Comparison of ENCODE assay signal across 28 cellular contexts in genomic region chr11:9562716-9563115, GRCh38. TPM values are rescaled to one million over a fixed set of nuclear protein-coding genes. Genes with fewer than 3 reads are reported as not detected.
DNase-seq lines count a peak whose midpoint lies in the region; ATAC-seq, FAIRE-seq and TF ChIP-seq lines count a peak whose summit lies in the region.
"Had no signal": no experiment of that assay in that cellular context is flagged by ENCODE, and none has a peak within 500 bp of the region (broad histone marks: within the 10 kb centered on the region; RNA-seq: fewer than 3 reads in every experiment).

No MANE protein-coding gene starts in this region.

- H3K4me3 Mint-ChIP-seq in mesothelial cell of epicardium, result no peak overlapping the region
- H3K4me3 Mint-ChIP-seq: activated B cell treated with CpG ODN at 0.5 μM for 24 hours, CD14-positive monocyte, neural crest cell, T-cell had no signal

- H3K27me3 ChIP-seq in GM06990 (replicated peaks; ENCODE audit: control insufficient read depth, insufficient read depth, low read length) (no peaks in the 10 kb centered on the region), PC-3 (ENCODE audit: low read length) (no peaks in the 10 kb centered on the region)
- H3K27me3 ChIP-seq: SJSA1 had no signal

- peaks cover 18% of the 10 kb centered on the region for H3K4me1 Mint-ChIP-seq in mesothelial cell of epicardium

- no peak overlapping the region for H3K4me2 ChIP-seq in PC-3 (ENCODE audit: low read length)

- no peak overlapping the region for H3K27ac Mint-ChIP-seq in mesothelial cell of epicardium
- H3K27ac Mint-ChIP-seq: activated B cell treated with CpG ODN at 0.5 μM for 24 hours, T-cell had no signal

- ATAC-seq in PC-3 (no peak), GM19328 (IDR thresholded peaks at IDR 0.05; ENCODE audit: unreplicated experiment) (no peak), HG03025 (IDR thresholded peaks at IDR 0.05; ENCODE audit: low FRiP score, unreplicated experiment) (no peak)
- ATAC-seq: right cardiac atrium, T-cell had no signal

- no peak overlapping the region for H2AFZ ChIP-seq in PC-3 (ENCODE audit: low read length)

- TF ChIP-seq CTCF in GM06990 (IDR thresholded peaks at IDR 0.05; ENCODE audit: insufficient read depth, low read length, poor library complexity, severe bottlenecking) (no peak), PC-3 (conservative IDR thresholded peaks at IDR 0.05; ENCODE audit: low read depth, low read length) (no peak), mesothelial cell of epicardium (IDR thresholded peaks at IDR 0.05; ENCODE audit: unreplicated experiment) (no peak)

- POLR2A ChIA-PET in PC-3 (lab: Charles Lee; ENCODE audit: unreplicated experiment), result no interaction called here

- no peaks in the 10 kb centered on the region for H3K9me2 ChIP-seq in PC-3 (replicated peaks; ENCODE audit: low read length)

- 0 out of 2 replicates have a peak overlapping the region, but pooled peaks have one; percentile 10 for H3K27ac ChIP-seq in PC-3 (ENCODE audit: low read length)
- H3K27ac ChIP-seq: SJSA1 had no signal

- no peaks in the 10 kb centered on the region for H3F3A ChIP-seq in PC-3 (ENCODE audit: low read length, unreplicated experiment)

- peaks cover 19% of the 10 kb centered on the region for H3K36me3 Mint-ChIP-seq in mesothelial cell of epicardium

- TF ChIP-seq POLR2A in GM12891 (IDR thresholded peaks at IDR 0.05; ENCODE audit: low read depth, low read length), result no peak

- H3K4me3 ChIP-seq in GM06990 (replicated peaks; ENCODE audit: low read depth, low read length) (no peak overlapping the region), PC-3 (ENCODE audit: low read length) (no peak overlapping the region)
- H3K4me3 ChIP-seq: lung, SJSA1 had no signal

- intact Hi-C loops in PC-3 (cut with micrococcal nuclease), result no loop called here

- H3K79me2 ChIP-seq in PC-3 (ENCODE audit: low read length), result no peaks in the 10 kb centered on the region

- peaks cover 40% of the 10 kb centered on the region for H3K4me1 ChIP-seq in PC-3 (ENCODE audit: insufficient read depth, low read length)

- no peaks in the 10 kb centered on the region for H3K36me3 ChIP-seq in GM06990 (ENCODE audit: control insufficient read depth, insufficient read depth, low read length)
- no peaks in the 10 kb centered on the region for H3K36me3 ChIP-seq in PC-3 (ENCODE audit: low read depth, low read length)
- H3K36me3 ChIP-seq: SJSA1 had no signal

- H3K9me3 ChIP-seq in PC-3 (ENCODE audit: low read length), result 0 out of 2 replicates have a peak, but pooled peaks cover 5% of the 10 kb centered on the region
- H3K9me3 ChIP-seq: SJSA1 had no signal

- no TSS peak for BruUV-seq in PC-3 (replicated peaks; lab: Mats Ljungman, UMichigan)

- peak; percentile 54 for DNase-seq in GM06990 (ENCODE audit: extremely low read depth, insufficient read length)
- DNase-seq in GM12891 (ENCODE audit: insufficient read length, low spot score), result no peak
- DNase-seq in PC-3, result peak; percentile 46
- DNase-seq in kidney tubule cell (ENCODE audit: low spot score), result peak; percentile 82
- DNase-seq in mesothelial cell of epicardium (ENCODE audit: low spot score in 2 of 2, unreplicated experiment in 2 of 2), result no peak
- DNase-seq: activated B cell treated with CpG ODN at 0.5 μM for 24 hours; activated naive CD4-positive, alpha-beta T cell treated with Interleukin-2 at 50 U/mL for 16 hours; activated T-cell treated with anti-CD3 and anti-CD28 coated beads, Interleukin-2, amount 50 U/mL, for 48 hours; amniotic stem cell; DND-41; effector CD8-positive, alpha-beta T cell; head of caudate nucleus; kidney; NCI-H1092 treated with DMSO at 0.1 percent for 48 hours; NCI-H187; NCI-H526 treated with DMSO at 0.1 percent for 48 hours; right cardiac atrium; RPMI8226; substantia nigra; T-cell had no signal

- CTCF ChIA-PET in PC-3 (lab: Charles Lee), result no interaction called here

- H3K9ac ChIP-seq in PC-3 (ENCODE audit: low read length), result no peak overlapping the region

- H3K27me3 Mint-ChIP-seq in mesothelial cell of epicardium (ENCODE audit: low read depth), result no peaks in the 10 kb centered on the region
- H3K27me3 Mint-ChIP-seq: activated B cell treated with CpG ODN at 0.5 μM for 24 hours, T-cell had no signal

- H3K9me3 Mint-ChIP-seq in mesothelial cell of epicardium, result peaks cover 31% of the 10 kb centered on the region

- peak; percentile 55 for FAIRE-seq in GM12891 (lab: Jason Lieb, UNC)
- FAIRE-seq: colon, H1, kidney had no signal

- no peaks in the 10 kb centered on the region for H4K20me1 ChIP-seq in PC-3 (ENCODE audit: low read length)

TF ChIP-seq in GM12891, 5 proteins besides CTCF, POLR2A, EP300 and RAD21:
- TF ChIP-seq TAF1 (IDR thresholded peaks at IDR 0.05; ENCODE audit: low read depth, low read length) (no peak), SPI1 (IDR thresholded peaks at IDR 0.05; ENCODE audit: low read depth, low read length) (no peak), PAX5 (IDR thresholded peaks at IDR 0.05; ENCODE audit: insufficient read depth, low read length, severe bottlenecking) (no peak), POLR2AphosphoS5 (IDR thresholded peaks at IDR 0.05; ENCODE audit: low read depth, low read length) (no peak), POU2F2 (IDR thresholded peaks at IDR 0.05; ENCODE audit: low read depth, low read length) (no peak)

RNA-seq across cellular contexts. Expression of gene WEE1, which starts 10.8 kb away (rescaled TPM):
- 14.3 TPM for polyA plus RNA-seq in GM12891 (2012; ENCODE audit: low read depth, missing spikeins)
- 45.1 and 46.9 TPM in 2 replicates for total RNA-seq in PC-3 (2014; rRNA removed)
- 64.7 to 67.2 TPM (median 66.4 TPM) in 3 replicates for total RNA-seq in mesothelial cell of epicardium

Comparison
In these comparisons a context has a peak if more than half of its experiments do, and no peak if none do; other contexts are left out.
1. DNase-seq: peak in GM06990 (single experiment), PC-3 (single experiment) and kidney tubule cell (single experiment); none in GM12891 (single experiment) and mesothelial cell of epicardium (0 of 2).